In the genomic region with DNA sequence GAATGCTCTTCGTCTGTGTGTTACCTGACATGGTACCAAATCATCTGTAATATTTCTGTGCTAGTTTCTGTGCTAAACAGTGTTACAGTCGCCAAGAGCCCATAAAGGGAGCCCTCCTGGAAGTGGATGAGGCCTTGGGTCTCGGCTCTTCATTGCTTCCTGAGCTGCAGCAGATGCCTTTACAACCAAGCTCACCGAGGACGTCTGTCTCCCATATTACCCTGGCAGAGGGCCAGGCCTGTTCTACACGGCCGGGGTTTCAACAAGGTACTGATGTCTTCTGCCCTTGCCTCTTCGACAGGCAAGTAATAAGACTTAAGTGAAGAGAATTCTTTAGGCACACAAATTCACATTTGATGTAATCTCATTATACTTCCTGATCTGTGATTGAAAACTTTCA, we compare ENCODE assay signal across 18 cellular contexts.
"Had no signal": no experiment of that assay in that cellular context is flagged by ENCODE, and none has a peak within 500 bp of the region (broad histone marks: within the 10 kb centered on the region; RNA-seq: fewer than 3 reads in every experiment).

No MANE protein-coding gene starts in this region.

- ATAC-seq: activated T-cell treated with anti-CD3 and anti-CD28 coated beads, Interleukin-2, amount 50 U/mL, for 72 hours; foreskin keratinocyte; sciatic nerve had no signal

- H3K27ac Mint-ChIP-seq: activated naive CD8-positive, alpha-beta T cell treated with anti-CD3 and anti-CD28 coated beads, Interleukin-2, amount 10 ng/mL, durations not matched to agents 7 days and 5 days had no signal

- H3K4me1 Mint-ChIP-seq: activated naive CD8-positive, alpha-beta T cell treated with anti-CD3 and anti-CD28 coated beads, Interleukin-2, amount 10 ng/mL, durations not matched to agents 7 days and 5 days; brain; central memory CD8-positive, alpha-beta T cell had no signal

- H3K4me3 Mint-ChIP-seq: activated naive CD8-positive, alpha-beta T cell treated with anti-CD3 and anti-CD28 coated beads, Interleukin-2, amount 10 ng/mL, durations not matched to agents 7 days and 5 days; activated T-cell treated with anti-CD3 and anti-CD28 coated beads, Interleukin-2, amount 50 U/mL, for 72 hours; brain; central memory CD8-positive, alpha-beta T cell had no signal

- H3K27me3 Mint-ChIP-seq: activated naive CD8-positive, alpha-beta T cell treated with anti-CD3 and anti-CD28 coated beads, Interleukin-2, amount 10 ng/mL, durations not matched to agents 7 days and 5 days; brain; central memory CD8-positive, alpha-beta T cell had no signal

- H3K9me3 ChIP-seq: psoas muscle, spleen, tibial artery had no signal

- H3K27me3 ChIP-seq: foreskin keratinocyte, spleen, tibial artery had no signal

- H3K9me3 Mint-ChIP-seq: activated naive CD8-positive, alpha-beta T cell treated with anti-CD3 and anti-CD28 coated beads, Interleukin-2, amount 10 ng/mL, durations not matched to agents 7 days and 5 days; activated T-cell treated with anti-CD3 and anti-CD28 coated beads, Interleukin-2, amount 50 U/mL, for 72 hours; central memory CD8-positive, alpha-beta T cell had no signal

- H3K4me1 ChIP-seq: foreskin keratinocyte, psoas muscle, spleen, tibial artery had no signal

- H3K27ac ChIP-seq: foreskin keratinocyte, psoas muscle, spleen, tibial artery had no signal

- FAIRE-seq: kidney, urothelium cell line had no signal

- DNase-seq: activated CD4-positive, alpha-beta T cell treated with anti-CD3 and anti-CD28 coated beads for 1 hour; activated CD4-positive, alpha-beta T cell treated with anti-CD3 and anti-CD28 coated beads, Interleukin-2, amount 50 U/mL, for 4 hours; activated gamma-delta T cell treated with Interleukin-2 at 50 U/mL for 16 hours; activated naive CD8-positive, alpha-beta T cell treated with anti-CD3 and anti-CD28 coated beads, Interleukin-2, amount 10 ng/mL, durations not matched to agents 7 days and 5 days; activated T-cell treated with anti-CD3 and anti-CD28 coated beads, Interleukin-2, amount 50 U/mL, for 72 hours; effector CD8-positive, alpha-beta T cell; foreskin keratinocyte; glutamatergic neuron; hypothalamus; kidney; psoas muscle; spleen; T1000; tibial artery had no signal

- H3K4me3 ChIP-seq: psoas muscle, spleen, tibial artery had no signal
